Comparison of ENCODE assay signal across 8 cellular contexts in genomic region chr3:48151058-48151806, GRCh38. TPM values are rescaled to one million over a fixed set of nuclear protein-coding genes. Genes with fewer than 3 reads are reported as not detected.
DNase-seq lines count a peak whose midpoint lies in the region; ATAC-seq and TF ChIP-seq lines count a peak whose summit lies in the region.

No MANE protein-coding gene starts in this region.

- DNase-seq in DMS53 treated with DMSO at 0.1 percent for 48 hours (lab: John Stamatoyannopoulos, UW; ENCODE audit: unreplicated experiment) (peak; percentile 11), NCI-H82 (lab: John Stamatoyannopoulos, UW) (peak; percentile 86), epithelial cell of esophagus (ENCODE audit: low read depth) (peak; percentile 85), mucosa of gallbladder (ENCODE audit: low spot score) (peak; percentile 77)
- peak; percentile 45 for DNase-seq in activated CD8-positive, alpha-beta memory T cell treated with anti-CD3 and anti-CD28 coated beads, Interleukin-2, amount 50 U/mL, for 4 hours
- peak; percentile 35 to 50 for DNase-seq in stimulated activated CD8-positive, alpha-beta memory T cell treated with anti-CD3 and anti-CD28 coated beads, Interleukin-2, amount 100 ng/mL, for 48 hours (ENCODE audit: low read depth in 2 of 2)

- peak; percentile 64 for ATAC-seq in HG03280 (IDR thresholded peaks at IDR 0.05; ENCODE audit: unreplicated experiment)
- ATAC-seq in HG03039 (IDR thresholded peaks at IDR 0.05; ENCODE audit: unreplicated experiment) = no peak

- peak; percentile 89 for TF ChIP-seq CTCF in epithelial cell of esophagus (IDR thresholded peaks at IDR 0.05; ENCODE audit: insufficient read depth, low read depth, low read length, missing control alignments)

- no peak overlapping the region for H3K4me3 ChIP-seq in epithelial cell of esophagus (ENCODE audit: low read length)

RNA-seq across cellular contexts. Expression of gene CDC25A, which starts 37.0 kb away (rescaled TPM):
- 0.66 TPM for total RNA-seq in mucosa of gallbladder

Comparison
In these comparisons a context has a peak if more than half of its experiments do, and no peak if none do; other contexts are left out.
1. DNase-seq: peak in every context shown above with its lines; median percentile 86 in NCI-H82; 85 in epithelial cell of esophagus; 77 in mucosa of gallbladder; 45 in activated CD8-positive, alpha-beta memory T cell treated with anti-CD3 and anti-CD28 coated beads, Interleukin-2, amount 50 U/mL, for 4 hours; 42 in stimulated activated CD8-positive, alpha-beta memory T cell treated with anti-CD3 and anti-CD28 coated beads, Interleukin-2, amount 100 ng/mL, for 48 hours; 11 in DMS53 treated with DMSO at 0.1 percent for 48 hours.